ENCODE assay signal across 1 cellular context in genomic region chr1:69671363-69672010, GRCh38.
TF ChIP-seq lines count a peak whose summit lies in the region.

No MANE protein-coding gene starts in this region.

TF ChIP-seq in H1, 55 proteins besides CTCF, POLR2A, EP300 and RAD21 (continued from another document):
- TF ChIP-seq RNF2 (IDR thresholded peaks at IDR 0.05; ENCODE audit: borderline replicate concordance, low read depth, low read length, missing control alignments, poor library complexity, severe bottlenecking) (no peak), GTF2F1 (IDR thresholded peaks at IDR 0.05; ENCODE audit: borderline replicate concordance, low read depth, low read length) (no peak)
